ENCODE assay signal across 9 cellular contexts in genomic region chr2:226790436-226790835, GRCh38.
A peak's percentile ranks its signal among the peaks of the same experiment; 100 is the strongest.
DNase-seq lines count a peak whose midpoint lies in the region; ATAC-seq and TF ChIP-seq lines count a peak whose summit lies in the region.
"Had no signal": no experiment of that assay in that cellular context is flagged by ENCODE, and none has a peak within 500 bp of the region (broad histone marks: within the 10 kb centered on the region; RNA-seq: fewer than 3 reads in every experiment).

No MANE protein-coding gene starts in this region.

- TF ChIP-seq CTCF in nephron (IDR thresholded peaks at IDR 0.05; ENCODE audit: unreplicated experiment in 3 of 3) = no peak

- H2AFZ ChIP-seq in ACC112 (ENCODE audit: low read length, unreplicated experiment) = no peak overlapping the region

- DNase-seq in OCI-M1 (lab: John Stamatoyannopoulos, UW) (no peak), DMS 273 treated with DMSO at 0.1 percent for 48 hours (lab: John Stamatoyannopoulos, UW) (no peak), NCI-H1092 (lab: John Stamatoyannopoulos, UW) (no peak)
- DNase-seq: NCI-H187 had no signal

- H3K36me3 ChIP-seq in ACC112 (ENCODE audit: insufficient read depth, low read length) (peaks cover 51% of the 10 kb centered on the region), KOPT-K1 (ENCODE audit: insufficient read depth, low read length) (no peaks in the 10 kb centered on the region), duodenal mucosa (ENCODE audit: control insufficient read depth in 1 of 2, insufficient read depth in 2 of 2, low read length in 2 of 2) (no peaks in the 10 kb centered on the region)

- H3K4me1 ChIP-seq in ACC112 (ENCODE audit: control insufficient read depth, insufficient read depth, low read length, unreplicated experiment) = peaks cover 40% of the 10 kb centered on the region
- peaks cover 33 to 41% of the 10 kb centered on the region in 2 donors for H3K4me1 ChIP-seq in duodenal mucosa (ENCODE audit: control insufficient read depth in 1 of 2, insufficient read depth in 2 of 2, low read length in 2 of 2)

- peak overlapping the region; percentile 92 to 96 (median 96) for H3K4me3 Mint-ChIP-seq in nephron

- peaks cover 92% of the 10 kb centered on the region for H3K79me2 ChIP-seq in ACC112 (ENCODE audit: control insufficient read depth, insufficient read depth, low read length, unreplicated experiment)

- no peaks in the 10 kb centered on the region for H3K9me3 Mint-ChIP-seq in nephron

- no peaks in the 10 kb centered on the region for H3K27me3 Mint-ChIP-seq in nephron (ENCODE audit: low read depth)

- H3K36me3 Mint-ChIP-seq in nephron (ENCODE audit: low read depth) = peaks cover 24% of the 10 kb centered on the region

- H3K27me3 ChIP-seq in ACC112 (ENCODE audit: insufficient read depth, low read length) (no peaks in the 10 kb centered on the region), duodenal mucosa (ENCODE audit: control insufficient read depth in 1 of 2, insufficient read depth in 2 of 2, low read length in 2 of 2) (no peaks in the 10 kb centered on the region)

- peaks cover 65% of the 10 kb centered on the region for H3K4me1 Mint-ChIP-seq in nephron

- H3K27ac ChIP-seq in ACC112 (ENCODE audit: low read depth, low read length) (peak overlapping the region; percentile 92), KOPT-K1 (ENCODE audit: low read depth, low read length, poor library complexity, severe bottlenecking) (peak overlapping the region; percentile 96), duodenal mucosa (ENCODE audit: low read depth, low read length) (no peak overlapping the region)

- H3K9me3 ChIP-seq in KOPT-K1 (ENCODE audit: insufficient read depth, low read length, poor library complexity, severe bottlenecking) (no peaks in the 10 kb centered on the region), duodenal mucosa (ENCODE audit: control insufficient read depth in 1 of 2, low read length in 2 of 2) (no peaks in the 10 kb centered on the region)

- no peak for ATAC-seq in HG03442 (IDR thresholded peaks at IDR 0.05; ENCODE audit: unreplicated experiment)

- peak overlapping the region in 1 of 2 donors; percentile 80 for H3K9ac ChIP-seq in duodenal mucosa (ENCODE audit: low read depth in 1 of 2, low read length in 2 of 2)

- peak overlapping the region; percentile 95 for H3K4me3 ChIP-seq in ACC112 (ENCODE audit: low read depth, low read length)
- H3K4me3 ChIP-seq in duodenal mucosa (ENCODE audit: low read depth in 1 of 2, low read length in 2 of 2) = peak overlapping the region; percentile 68 to 69

- peak overlapping the region; percentile 90 to 100 (median 98) for H3K27ac Mint-ChIP-seq in nephron
